Comparison of ENCODE assay signal across 8 cellular contexts in the genomic region with DNA sequence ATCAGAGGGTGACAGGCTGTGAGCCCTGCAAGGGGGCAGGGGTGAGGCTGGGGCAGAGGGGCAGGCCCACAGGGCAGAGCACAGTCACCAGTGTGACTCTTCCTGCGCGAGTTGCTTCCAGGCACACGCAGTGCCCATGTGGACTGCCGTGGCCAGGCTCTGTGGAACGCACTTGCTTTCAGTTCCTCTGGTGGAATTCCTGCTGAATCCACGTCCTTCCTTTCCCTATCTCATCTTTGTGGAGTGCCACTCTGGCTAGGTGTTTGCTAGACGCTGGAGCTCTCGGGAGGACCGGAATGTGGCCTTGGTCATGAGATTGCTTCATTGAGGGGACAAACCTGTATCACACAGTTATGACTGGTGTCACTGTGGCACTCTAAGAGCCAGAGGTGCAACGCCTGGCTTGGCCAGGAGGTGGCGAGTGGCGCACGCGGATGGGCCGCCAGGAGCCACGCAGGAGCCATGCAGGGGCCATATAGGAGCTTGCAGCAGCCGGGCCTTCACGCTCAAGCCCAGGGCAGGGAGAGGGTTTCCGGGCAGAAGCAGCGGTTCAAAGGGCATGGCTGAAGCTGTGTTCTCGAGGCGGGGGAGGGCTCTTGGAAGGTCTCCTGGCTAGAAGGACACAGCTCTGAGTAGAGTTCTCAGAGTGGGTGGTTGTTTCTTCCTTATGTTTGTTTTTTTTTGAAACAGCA. TPM values are rescaled to one million over a fixed set of nuclear protein-coding genes. Genes with fewer than 3 reads are reported as not detected.
DNase-seq lines count a peak whose midpoint lies in the region; ATAC-seq and TF ChIP-seq lines count a peak whose summit lies in the region.

No MANE protein-coding gene starts in this region.

- TF ChIP-seq CTCF in GM06990 (IDR thresholded peaks at IDR 0.05; ENCODE audit: insufficient read depth, low read length, poor library complexity, severe bottlenecking), result peak; percentile 89
- peak; percentile 94 for TF ChIP-seq CTCF in retinal pigment epithelial cell (conservative IDR thresholded peaks at IDR 0.05; ENCODE audit: low read depth, low read length)

- H3K4me3 ChIP-seq in GM06990 (replicated peaks; ENCODE audit: low read depth, low read length) (no peak overlapping the region), retinal pigment epithelial cell (ENCODE audit: low read length) (no peak overlapping the region)

- DNase-seq in GM06990 (ENCODE audit: extremely low read depth, insufficient read length), result peak; percentile 75
- peak; percentile 42 for DNase-seq in M059J (ENCODE audit: low read depth)
- peak; percentile 45 to 78 (median 49) for DNase-seq in T-helper 2 cell
- peak in 47 of 56 donors; percentile 25 to 86 (median 60) for DNase-seq in amygdala (lab: John Stamatoyannopoulos, UW)
- peak; percentile 87 for DNase-seq in left ventricle myocardium superior
- DNase-seq in retinal pigment epithelial cell (ENCODE audit: low read depth), result no peak

- ATAC-seq in left ventricle myocardium superior (peak; percentile 85), GM21619 (IDR thresholded peaks at IDR 0.05; ENCODE audit: unreplicated experiment) (no peak), HG03457 (IDR thresholded peaks at IDR 0.05; ENCODE audit: unreplicated experiment) (no peak)

- intact Hi-C loops in left ventricle myocardium superior (cut with micrococcal nuclease), result no loop called here

- no peaks in the 10 kb centered on the region for H3K27me3 ChIP-seq in GM06990 (replicated peaks; ENCODE audit: control insufficient read depth, insufficient read depth, low read length)

- H3K36me3 ChIP-seq in GM06990 (ENCODE audit: control insufficient read depth, insufficient read depth, low read length), result peaks cover 48% of the 10 kb centered on the region

RNA-seq across cellular contexts. Expression of a gene that starts 36.1 kb away (rescaled TPM):
- 6.8 and 7.3 TPM in 2 replicates for total RNA-seq in M059J (2014; rRNA removed; shearing (Covaris generic))
- total RNA-seq in left ventricle myocardium superior, result 15.8 TPM
